In genomic region chr10:126013489-126014281, GRCh38 we compare ENCODE assay signal across 8 cellular contexts.
DNase-seq lines count a peak whose midpoint lies in the region; ATAC-seq and TF ChIP-seq lines count a peak whose summit lies in the region.

No MANE protein-coding gene starts in this region.

- no peak for TF ChIP-seq EP300 in esophagus muscularis mucosa (IDR thresholded peaks at IDR 0.05)

- peaks cover 13% of the 10 kb centered on the region for H3K36me3 Mint-ChIP-seq in CD4-positive, CD25-positive, alpha-beta regulatory T cell

- no peak for TF ChIP-seq POLR2A in esophagus muscularis mucosa (IDR thresholded peaks at IDR 0.05; ENCODE audit: low read depth)

- TF ChIP-seq CTCF in esophagus muscularis mucosa (IDR thresholded peaks at IDR 0.05) = no peak

- no peaks in the 10 kb centered on the region for H3K27me3 ChIP-seq in CD4-positive, CD25-positive, alpha-beta regulatory T cell (ENCODE audit: control insufficient read depth, insufficient read depth, low read length)
- no peaks in the 10 kb centered on the region for H3K27me3 ChIP-seq in esophagus muscularis mucosa

- peaks cover 26 to 50% (median 34%) of the 10 kb centered on the region in 4 donors for H3K4me1 Mint-ChIP-seq in CD4-positive, CD25-positive, alpha-beta regulatory T cell

- 87% methylated on average over 7 of the region's 10 CpGs for WGBS in esophagus muscularis mucosa

- H3K9me3 ChIP-seq in CD4-positive, CD25-positive, alpha-beta regulatory T cell (ENCODE audit: control insufficient read depth in 2 of 2, low read length in 2 of 2) = no peaks in the 10 kb centered on the region
- H3K9me3 ChIP-seq in esophagus muscularis mucosa = no peaks in the 10 kb centered on the region

- no peaks in the 10 kb centered on the region for H3K9me3 Mint-ChIP-seq in CD4-positive, CD25-positive, alpha-beta regulatory T cell

- no peak overlapping the region for H3K4me3 ChIP-seq in CD4-positive, CD25-positive, alpha-beta regulatory T cell (ENCODE audit: low read depth, low read length)
- no peak overlapping the region for H3K4me3 ChIP-seq in esophagus muscularis mucosa

- peak; percentile 20 to 49 (median 26) for DNase-seq in CD4-positive, CD25-positive, alpha-beta regulatory T cell
- DNase-seq in GM19240 (ENCODE audit: insufficient read length, low spot score) (peak; percentile 10), NCI-H774 (lab: John Stamatoyannopoulos, UW) (peak; percentile 38), fibroblast of the conjunctiva (ENCODE audit: low read depth) (peak; percentile 33), esophagus muscularis mucosa (ENCODE audit: extremely low spot score) (no peak), NCI-H2196 (lab: John Stamatoyannopoulos, UW; ENCODE audit: unreplicated experiment) (no peak), NCI-H128 (lab: John Stamatoyannopoulos, UW; ENCODE audit: unreplicated experiment) (no peak), activated gamma-delta T cell treated with Interleukin-2 at 50 U/mL for 16 hours (no peak)

- peak; percentile 38 to 52 for ATAC-seq in CD4-positive, CD25-positive, alpha-beta regulatory T cell (ENCODE audit: low read depth in 2 of 2)

- intact Hi-C loops in esophagus muscularis mucosa (cut with DNase I) = no loop called here

- peak overlapping the region; percentile 56 to 82 (median 60) for H3K27ac Mint-ChIP-seq in CD4-positive, CD25-positive, alpha-beta regulatory T cell

- H3K36me3 ChIP-seq in CD4-positive, CD25-positive, alpha-beta regulatory T cell (ENCODE audit: control insufficient read depth, insufficient read depth, low read length) = peaks cover 28% of the 10 kb centered on the region
- H3K36me3 ChIP-seq in esophagus muscularis mucosa = no peaks in the 10 kb centered on the region

- H3K27ac ChIP-seq in CD4-positive, CD25-positive, alpha-beta regulatory T cell (ENCODE audit: insufficient read depth, low read length, poor library complexity, severe bottlenecking) = peak overlapping the region; percentile 10
- no peak overlapping the region for H3K27ac ChIP-seq in esophagus muscularis mucosa (replicated peaks in 1 of 4)

- peaks cover 23% of the 10 kb centered on the region for H3K4me1 ChIP-seq in CD4-positive, CD25-positive, alpha-beta regulatory T cell (ENCODE audit: control insufficient read depth, insufficient read depth, low read length, poor library complexity, severe bottlenecking)
- H3K4me1 ChIP-seq in esophagus muscularis mucosa = no peaks in the 10 kb centered on the region

- peak overlapping the region in 3 of 4 donors; percentile 10 to 67 (median 23) for H3K4me3 Mint-ChIP-seq in CD4-positive, CD25-positive, alpha-beta regulatory T cell

- H3K27me3 Mint-ChIP-seq in CD4-positive, CD25-positive, alpha-beta regulatory T cell = peaks cover 4% of the 10 kb centered on the region

Comparison
In these comparisons a context has a peak if more than half of its experiments do, and no peak if none do; other contexts are left out.
1. DNase-seq: peak in CD4-positive, CD25-positive, alpha-beta regulatory T cell (3 of 3), GM19240 (single experiment), NCI-H774 (single experiment) and fibroblast of the conjunctiva (single experiment); none in esophagus muscularis mucosa (single experiment), NCI-H2196 (single experiment), NCI-H128 (single experiment) and activated gamma-delta T cell treated with Interleukin-2 at 50 U/mL for 16 hours (single experiment).